3 cellular contexts compared by ENCODE assay signal in the genomic region with DNA sequence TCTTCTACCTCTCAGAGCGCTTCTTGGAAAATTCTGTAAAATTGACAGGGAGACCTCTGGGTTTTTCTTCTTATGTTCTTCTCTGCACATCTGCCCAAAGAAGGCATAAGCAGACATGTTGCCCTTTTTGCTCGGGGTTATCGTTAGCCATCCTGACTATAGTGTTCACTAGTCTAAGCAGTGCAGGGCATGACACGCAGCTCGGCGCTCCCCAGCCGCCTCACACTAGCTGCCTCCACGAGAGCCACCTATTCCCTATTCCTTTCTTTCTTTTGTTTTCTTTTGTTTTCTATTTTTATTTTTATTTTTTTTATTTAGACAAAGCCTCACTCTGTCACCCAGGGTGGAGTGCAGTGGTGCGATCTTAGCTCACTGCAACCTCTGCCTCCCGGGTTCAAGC.
"Had no signal": no experiment of that assay in that cellular context is flagged by ENCODE, and none has a peak within 500 bp of the region (broad histone marks: within the 10 kb centered on the region; RNA-seq: fewer than 3 reads in every experiment).

No MANE protein-coding gene starts in this region.

- DNase-seq: GDM1, GF-D8 had no signal

- H3K4me3 ChIP-seq: GM12878 had no signal

- ATAC-seq: GM12878 had no signal
